ENCODE assay signal across 29 cellular contexts in the genomic region with DNA sequence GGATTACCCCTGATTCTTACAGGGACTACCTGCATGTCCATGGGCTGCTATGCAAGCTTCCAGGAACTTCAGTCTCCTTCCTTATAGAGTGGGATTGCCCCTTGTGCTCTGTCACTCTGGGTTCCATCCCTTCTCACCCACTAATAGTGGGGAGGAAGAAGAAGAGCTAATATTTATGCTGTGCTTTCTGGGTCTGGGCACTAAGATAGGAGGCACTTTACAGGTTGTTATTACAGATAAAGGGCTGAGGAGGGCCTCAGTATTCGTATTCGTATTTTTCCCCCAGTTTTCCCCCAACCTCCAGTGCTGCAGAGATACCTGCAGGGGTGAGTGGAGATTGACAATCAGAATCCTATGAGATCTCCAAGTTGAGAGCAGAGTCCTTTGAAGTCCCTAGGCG.
"Had no signal": no experiment of that assay in that cellular context is flagged by ENCODE, and none has a peak within 500 bp of the region (broad histone marks: within the 10 kb centered on the region; RNA-seq: fewer than 3 reads in every experiment).

No MANE protein-coding gene starts in this region.

- H3K4me1 Mint-ChIP-seq: natural killer cell; nephron; stimulated activated effector memory CD8-positive, alpha-beta T cell treated with anti-CD3 and anti-CD28 coated beads, Interleukin-12 subunit alpha, Interleukin-12 subunit beta, amount 100 ng/mL, for 72 hours; stimulated activated naive B cell treated with anti-CD40 and anti-IgM and Interleukin-4, amounts not matched to agents 10 μg/mL and 1 μg/mL and 100 μg/mL, for 72 hours had no signal

- H3K4me1 ChIP-seq: neural progenitor cell, parathyroid adenoma, psoas muscle, right lobe of liver, sigmoid colon, stomach, thyroid gland, tibial nerve, upper lobe of left lung, vagina had no signal

- H3K27me3 ChIP-seq: neural progenitor cell, ovary, right lobe of liver, stomach, thyroid gland, tibial nerve, upper lobe of left lung, vagina had no signal

- H3K9me3 Mint-ChIP-seq: natural killer cell; nephron; neural progenitor cell; stimulated activated effector memory CD8-positive, alpha-beta T cell treated with anti-CD3 and anti-CD28 coated beads, Interleukin-12 subunit alpha, Interleukin-12 subunit beta, amount 100 ng/mL, for 72 hours; stimulated activated naive B cell treated with anti-CD40 and anti-IgM and Interleukin-4, amounts not matched to agents 10 μg/mL and 1 μg/mL and 100 μg/mL, for 72 hours; stimulated activated naive CD8-positive, alpha-beta T cell treated with anti-CD3 and anti-CD28 coated beads, Interleukin-15, Interleukin-2, amounts not matched to agents 100 ng/mL and 50 ng/mL, for 24 hours had no signal

- H3K9me3 ChIP-seq: ovary, psoas muscle, right lobe of liver, sigmoid colon, stomach, thoracic aorta, thyroid gland, tibial nerve, upper lobe of left lung, vagina had no signal

- H3K79me2 ChIP-seq: parathyroid adenoma had no signal

- H3K27me3 Mint-ChIP-seq: stimulated activated naive CD8-positive, alpha-beta T cell treated with anti-CD3 and anti-CD28 coated beads, Interleukin-15, Interleukin-2, amounts not matched to agents 100 ng/mL and 50 ng/mL, for 24 hours had no signal

- H3K4me3 ChIP-seq: neural progenitor cell, ovary, psoas muscle, right lobe of liver, sigmoid colon, stomach, thoracic aorta, thyroid gland, tibial nerve, upper lobe of left lung, vagina had no signal

- H3K36me3 Mint-ChIP-seq: natural killer cell; neural progenitor cell; stimulated activated effector memory CD8-positive, alpha-beta T cell treated with anti-CD3 and anti-CD28 coated beads, Interleukin-12 subunit alpha, Interleukin-12 subunit beta, amount 100 ng/mL, for 72 hours; stimulated activated naive B cell treated with anti-CD40 and anti-IgM and Interleukin-4, amounts not matched to agents 10 μg/mL and 1 μg/mL and 100 μg/mL, for 72 hours had no signal

- H3K9ac ChIP-seq: neural progenitor cell, parathyroid adenoma had no signal

- H3K27ac ChIP-seq: neural progenitor cell, ovary, parathyroid adenoma, psoas muscle, right lobe of liver, sigmoid colon, stomach, thoracic aorta, thyroid gland, tibial nerve, upper lobe of left lung, vagina had no signal

- H3K4me3 Mint-ChIP-seq: natural killer cell; nephron; neural progenitor cell; stimulated activated effector memory CD8-positive, alpha-beta T cell treated with anti-CD3 and anti-CD28 coated beads, Interleukin-12 subunit alpha, Interleukin-12 subunit beta, amount 100 ng/mL, for 72 hours; stimulated activated naive B cell treated with anti-CD40 and anti-IgM and Interleukin-4, amounts not matched to agents 10 μg/mL and 1 μg/mL and 100 μg/mL, for 72 hours; stimulated activated naive CD8-positive, alpha-beta T cell treated with anti-CD3 and anti-CD28 coated beads, Interleukin-15, Interleukin-2, amounts not matched to agents 100 ng/mL and 50 ng/mL, for 24 hours had no signal

- H3K36me3 ChIP-seq: neural progenitor cell, ovary, right lobe of liver, sigmoid colon, stomach, thoracic aorta, thyroid gland, tibial nerve, upper lobe of left lung, vagina had no signal

- FAIRE-seq: small intestine, urothelium cell line had no signal

- H2AFZ ChIP-seq: neural progenitor cell, parathyroid adenoma had no signal

- H3K27ac Mint-ChIP-seq: natural killer cell; nephron; progenitor cell of endocrine pancreas; stimulated activated naive B cell treated with anti-CD40 and anti-IgM and Interleukin-4, amounts not matched to agents 10 μg/mL and 1 μg/mL and 100 μg/mL, for 72 hours; stimulated activated naive CD8-positive, alpha-beta T cell treated with anti-CD3 and anti-CD28 coated beads, Interleukin-15, Interleukin-2, amounts not matched to agents 100 ng/mL and 50 ng/mL, for 24 hours had no signal

- H3K4me2 ChIP-seq: neural progenitor cell had no signal

- ATAC-seq: natural killer cell; psoas muscle; right cardiac atrium; right lobe of liver; stimulated activated naive B cell treated with anti-CD40 and anti-IgM and Interleukin-4, amounts not matched to agents 10 μg/mL and 1 μg/mL and 100 μg/mL, for 72 hours had no signal

- DNase-seq: natural killer cell; occipital lobe; ovary; posterior cingulate gyrus; psoas muscle; right cardiac atrium; right lobe of liver; sigmoid colon; small intestine; stimulated activated CD4-positive, alpha-beta T cell treated with anti-CD3 and anti-CD28 coated beads, Interleukin-15, amount 100 ng/mL, for 24 hours; stimulated activated CD4-positive, alpha-beta T cell treated with anti-CD3 and anti-CD28 coated beads, Interleukin-2, amount 100 ng/mL, for 24 hours; stimulated activated CD4-positive, alpha-beta T cell treated with anti-CD3 and anti-CD28 coated beads, Interleukin-2, amount 100 ng/mL, for 48 hours; stimulated activated CD4-positive, alpha-beta T cell treated with anti-CD3 and anti-CD28 coated beads, Interleukin-4, amount 100 ng/mL, for 24 hours; stimulated activated naive B cell treated with anti-CD40 and anti-IgM and Interleukin-4, amounts not matched to agents 10 μg/mL and 1 μg/mL and 100 μg/mL, for 72 hours; stimulated activated naive CD4-positive, alpha-beta T cell treated with Interleukin-2 at 50 U/mL for 16 hours; stomach; thyroid gland; trophoblast cell; upper lobe of left lung had no signal
